Comparison of ENCODE assay signal across 26 cellular contexts in the genomic region with DNA sequence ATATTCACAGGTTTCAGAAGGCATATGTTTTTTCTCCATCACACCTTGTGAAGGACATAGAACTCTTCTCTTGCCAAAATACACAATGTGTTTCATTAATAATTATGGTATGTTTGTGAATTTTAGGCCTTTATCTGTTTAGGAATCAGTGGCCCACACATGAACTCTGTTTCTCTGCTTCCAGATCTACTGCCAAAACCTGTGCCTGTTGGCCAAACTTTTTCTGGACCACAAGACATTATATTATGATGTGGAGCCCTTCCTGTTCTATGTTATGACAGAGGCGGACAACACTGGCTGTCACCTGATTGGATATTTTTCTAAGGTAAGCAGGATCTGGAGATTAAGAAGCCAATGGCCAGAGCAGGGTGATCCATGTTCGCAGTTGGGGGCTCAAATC. TPM values are rescaled to one million over a fixed set of nuclear protein-coding genes. Genes with fewer than 3 reads are reported as not detected.
DNase-seq lines count a peak whose midpoint lies in the region; ATAC-seq and TF ChIP-seq lines count a peak whose summit lies in the region.
"Had no signal": no experiment of that assay in that cellular context is flagged by ENCODE, and none has a peak within 500 bp of the region (broad histone marks: within the 10 kb centered on the region; RNA-seq: fewer than 3 reads in every experiment).

No MANE protein-coding gene starts in this region.

- H3K27me3 ChIP-seq in CD4-positive, CD25-positive, alpha-beta regulatory T cell (ENCODE audit: control insufficient read depth, insufficient read depth, low read length), result no peaks in the 10 kb centered on the region
- H3K27me3 ChIP-seq in body of pancreas, result no peaks in the 10 kb centered on the region
- H3K27me3 ChIP-seq: adrenal gland, cardiac muscle cell, dorsolateral prefrontal cortex, neutrophil, testis had no signal

- 64 to 91% methylated on average over 2 of the region's 2 CpGs for WGBS in body of pancreas, 2 donors

- peaks cover 0 to 1% (median 0%) of the 10 kb centered on the region in 7 donors for H3K9me3 Mint-ChIP-seq in CD4-positive, CD25-positive, alpha-beta regulatory T cell
- H3K9me3 Mint-ChIP-seq in Calu3 (ENCODE audit: low read depth, unreplicated experiment), result no peaks in the 10 kb centered on the region
- H3K9me3 Mint-ChIP-seq in naive thymus-derived CD8-positive, alpha-beta T cell, result no peaks in the 10 kb centered on the region

- H3K27ac Mint-ChIP-seq in CD4-positive, CD25-positive, alpha-beta regulatory T cell, result peak overlapping the region; percentile 79 to 95 (median 82)
- peak overlapping the region; percentile 36 for H3K27ac Mint-ChIP-seq in Calu3 (ENCODE audit: unreplicated experiment)
- H3K27ac Mint-ChIP-seq in naive thymus-derived CD8-positive, alpha-beta T cell, result peak overlapping the region; percentile 45 to 98 (median 82)

- H3K4me1 ChIP-seq in CD4-positive, CD25-positive, alpha-beta regulatory T cell (ENCODE audit: control insufficient read depth, insufficient read depth, low read length, poor library complexity, severe bottlenecking), result peaks cover 52% of the 10 kb centered on the region
- H3K4me1 ChIP-seq in body of pancreas, result peaks cover 28% of the 10 kb centered on the region
- H3K4me1 ChIP-seq: testis had no signal

- ATAC-seq in CD4-positive, CD25-positive, alpha-beta regulatory T cell (ENCODE audit: low read depth in 2 of 2), result no peak
- ATAC-seq in body of pancreas, result peak; percentile 4
- ATAC-seq in naive thymus-derived CD8-positive, alpha-beta T cell, result no peak
- ATAC-seq: K562 had no signal

- no peak for DNase-seq in CD4-positive, CD25-positive, alpha-beta regulatory T cell
- DNase-seq in Calu3, result no peak
- no peak for DNase-seq in body of pancreas
- no peak for DNase-seq in naive thymus-derived CD8-positive, alpha-beta T cell
- no peak for DNase-seq in NOMO-1 treated with dmso at 0.1 percent for 144 hours (lab: John Stamatoyannopoulos, UW; ENCODE audit: unreplicated experiment)
- no peak for DNase-seq in cerebellum (ENCODE audit: low spot score)
- no peak for DNase-seq in NCI-H1092 (lab: John Stamatoyannopoulos, UW)
- DNase-seq: adrenal gland, dorsolateral prefrontal cortex, foreskin fibroblast, kidney, lower lobe of right lung, NCI-H1436 treated with DMSO at 0.1 percent for 48 hours, NCI-H524, RPMI8226, T-helper 2 cell, testis had no signal

- H3K9me3 ChIP-seq in CD4-positive, CD25-positive, alpha-beta regulatory T cell (ENCODE audit: control insufficient read depth in 2 of 2, low read length in 2 of 2), result no peaks in the 10 kb centered on the region
- H3K9me3 ChIP-seq in body of pancreas, result no peaks in the 10 kb centered on the region
- H3K9me3 ChIP-seq: adrenal gland, Caco-2, lower lobe of right lung, neutrophil, testis had no signal

- CTCF ChIA-PET in Calu3 (lab: Charles Lee), result interaction anchor here (0.6 to 1.7 kb wide), 8 partner anchors 10 to 254 kb away, joined by 3 to 7 read pairs (median 3); a partner anchor contains a TSS

- H3K4me1 Mint-ChIP-seq in CD4-positive, CD25-positive, alpha-beta regulatory T cell, result peaks cover 27 to 61% (median 45%) of the 10 kb centered on the region in 4 donors
- H3K4me1 Mint-ChIP-seq in Calu3 (ENCODE audit: low read depth, unreplicated experiment), result peaks cover 28% of the 10 kb centered on the region
- H3K4me1 Mint-ChIP-seq in naive thymus-derived CD8-positive, alpha-beta T cell, result peaks cover 20 to 60% (median 52%) of the 10 kb centered on the region in 4 donors

- H3K27me3 Mint-ChIP-seq in CD4-positive, CD25-positive, alpha-beta regulatory T cell, result no peaks in the 10 kb centered on the region
- no peaks in the 10 kb centered on the region for H3K27me3 Mint-ChIP-seq in Calu3 (ENCODE audit: unreplicated experiment)
- no peaks in the 10 kb centered on the region for H3K27me3 Mint-ChIP-seq in naive thymus-derived CD8-positive, alpha-beta T cell

- H3K36me3 ChIP-seq in CD4-positive, CD25-positive, alpha-beta regulatory T cell (ENCODE audit: control insufficient read depth, insufficient read depth, low read length), result peaks cover 60% of the 10 kb centered on the region
- peaks cover 6 to 24% of the 10 kb centered on the region in 2 donors for H3K36me3 ChIP-seq in body of pancreas (replicated peaks in 1 of 2; ENCODE audit: insufficient read depth in 1 of 2, low read depth in 2 of 2)

- POLR2A ChIA-PET in naive thymus-derived CD8-positive, alpha-beta T cell (lab: Charles Lee), result interaction anchor here (0.6 to 2.0 kb wide), 7 partner anchors 18 to 1233 kb away, joined by 3 to 6 read pairs (median 4); a partner anchor contains a TSS

- peak overlapping the region; percentile 41 for H3K27ac ChIP-seq in CD4-positive, CD25-positive, alpha-beta regulatory T cell (ENCODE audit: insufficient read depth, low read length, poor library complexity, severe bottlenecking)
- peak overlapping the region in 2 of 4 donors; percentile 14 to 38 for H3K27ac ChIP-seq in body of pancreas
- H3K27ac ChIP-seq: adrenal gland, cardiac muscle cell, dorsolateral prefrontal cortex, neutrophil, SK-N-MC, testis had no signal

- BruUV-seq in Calu3 (replicated peaks; lab: Mats Ljungman, UMichigan), result no TSS peak

- H3K36me3 Mint-ChIP-seq in CD4-positive, CD25-positive, alpha-beta regulatory T cell, result peaks cover 54% of the 10 kb centered on the region
- peaks cover 80% of the 10 kb centered on the region for H3K36me3 Mint-ChIP-seq in Calu3 (ENCODE audit: insufficient read depth, unreplicated experiment)
- peaks cover 9 to 74% (median 45%) of the 10 kb centered on the region in 3 donors for H3K36me3 Mint-ChIP-seq in naive thymus-derived CD8-positive, alpha-beta T cell

- no peak overlapping the region for H3K4me3 ChIP-seq in CD4-positive, CD25-positive, alpha-beta regulatory T cell (ENCODE audit: low read depth, low read length)
- no peak overlapping the region for H3K4me3 ChIP-seq in body of pancreas
- H3K4me3 ChIP-seq: adrenal gland, cardiac muscle cell, dorsolateral prefrontal cortex, K562, lower lobe of right lung, SK-N-MC, testis had no signal

- peak overlapping the region in 1 of 4 donors; percentile 64 for H3K4me3 Mint-ChIP-seq in CD4-positive, CD25-positive, alpha-beta regulatory T cell
- no peak overlapping the region for H3K4me3 Mint-ChIP-seq in Calu3 (ENCODE audit: low read depth, unreplicated experiment)
- H3K4me3 Mint-ChIP-seq in naive thymus-derived CD8-positive, alpha-beta T cell, result peak overlapping the region in 8 of 10 donors; percentile 4 to 67 (median 61)

- TF ChIP-seq CTCF in Calu3 (IDR thresholded peaks at IDR 0.05; ENCODE audit: unreplicated experiment) (no peak), body of pancreas (IDR thresholded peaks at IDR 0.05) (no peak)

- intact Hi-C loops in Calu3 (cut with micrococcal nuclease; ENCODE audit: unreplicated experiment) (no loop called here), body of pancreas (cut with DNase I) (no loop called here)

- TF ChIP-seq POLR2A in body of pancreas (IDR thresholded peaks at IDR 0.05), result no peak

RNA-seq across cellular contexts. Expression of a gene that starts 26.4 kb away (rescaled TPM):
- not detected for total RNA-seq in CD4-positive, CD25-positive, alpha-beta regulatory T cell
- not detected for polyA plus RNA-seq in CD4-positive, CD25-positive, alpha-beta regulatory T cell
- not detected in 2 replicates for total RNA-seq in Calu3 (2022)
- total RNA-seq in body of pancreas, result not detected
- not detected for total RNA-seq in naive thymus-derived CD8-positive, alpha-beta T cell
- not detected for polyA plus RNA-seq in naive thymus-derived CD8-positive, alpha-beta T cell
- total RNA-seq in cerebellum, result not detected
- total RNA-seq: activated CD8-positive, alpha-beta memory T cell treated with anti-CD3 and anti-CD28 coated beads for 36 hours; cardiac muscle cell; epithelial cell of proximal tubule; HT-29; K562; lower lobe of right lung; pulmonary artery endothelial cell; testis had no signal

RNA-seq across cellular contexts. Expression of a gene that starts 33.0 kb away (rescaled TPM):
- total RNA-seq in CD4-positive, CD25-positive, alpha-beta regulatory T cell, result 207 TPM
- polyA plus RNA-seq in CD4-positive, CD25-positive, alpha-beta regulatory T cell, result 10 to 100 TPM; 37.0 to 49.6 (median 46.9) TPM
- 90.6 and 96.7 TPM in 2 replicates for total RNA-seq in Calu3 (2022)
- total RNA-seq in body of pancreas, result 10 to 100 TPM in 1 of 2 donors, 1 to 10 TPM in 1; 7.3 to 16.5 TPM
- 100 to 1,000 TPM; 120 TPM for total RNA-seq in naive thymus-derived CD8-positive, alpha-beta T cell
- polyA plus RNA-seq in naive thymus-derived CD8-positive, alpha-beta T cell, result 10 to 100 TPM; 34.4 to 51.1 (median 39.2) TPM
- 48.8 TPM for total RNA-seq in cerebellum

RNA-seq across cellular contexts. Expression of a gene that starts 57.5 kb away (rescaled TPM):
- 83.3 TPM for total RNA-seq in CD4-positive, CD25-positive, alpha-beta regulatory T cell
- polyA plus RNA-seq in CD4-positive, CD25-positive, alpha-beta regulatory T cell, result 10 to 100 TPM; 49.0 to 67.4 (median 64.7) TPM
- total RNA-seq in Calu3 (2022) (14.2 and 14.9 TPM in 2 replicates), body of pancreas (10 to 100 TPM in 1 of 2 donors, 1 to 10 TPM in 1; 4.3 to 11.7 TPM), cerebellum (5.2 TPM)
- total RNA-seq in naive thymus-derived CD8-positive, alpha-beta T cell, result 10 to 100 TPM; 84.5 to 90.8 TPM
- polyA plus RNA-seq in naive thymus-derived CD8-positive, alpha-beta T cell, result 10 to 100 TPM; 36.9 to 53.6 (median 46.7) TPM
